17 cellular contexts compared by ENCODE assay signal in genomic region chr15:96362759-96363678, GRCh38. TPM values are rescaled to one million over a fixed set of nuclear protein-coding genes. Genes with fewer than 3 reads are reported as not detected.
DNase-seq lines count a peak whose midpoint lies in the region; ATAC-seq and TF ChIP-seq lines count a peak whose summit lies in the region.
"Had no signal": no experiment of that assay in that cellular context is flagged by ENCODE, and none has a peak within 500 bp of the region (broad histone marks: within the 10 kb centered on the region; RNA-seq: fewer than 3 reads in every experiment).

No MANE protein-coding gene starts in this region.

- H3K4me1 Mint-ChIP-seq in activated CD8-positive, alpha-beta T cell treated with anti-CD3 and anti-CD28 coated beads, Interleukin-2, amount 10 ng/mL, durations not matched to agents 7 days and 5 days (ENCODE audit: low read depth): peaks cover 8% of the 10 kb centered on the region
- H3K4me1 Mint-ChIP-seq in activated CD8-positive, alpha-beta T cell treated with anti-CD3 and anti-CD28 coated beads for 36 hours (ENCODE audit: low read depth): peaks cover 4% of the 10 kb centered on the region

- ATAC-seq in activated CD8-positive, alpha-beta T cell treated with anti-CD3 and anti-CD28 coated beads, Interleukin-2, amount 10 ng/mL, durations not matched to agents 7 days and 5 days: no peak
- ATAC-seq in activated CD8-positive, alpha-beta T cell treated with anti-CD3 and anti-CD28 coated beads for 36 hours: no peak
- ATAC-seq in HG02973 (IDR thresholded peaks at IDR 0.05; ENCODE audit: unreplicated experiment) (no peak), mucosa of descending colon (no peak)
- ATAC-seq: HCT116, T-helper 17 cell had no signal

- peak overlapping the region; percentile 45 for H3K27ac Mint-ChIP-seq in activated CD8-positive, alpha-beta T cell treated with anti-CD3 and anti-CD28 coated beads, Interleukin-2, amount 10 ng/mL, durations not matched to agents 7 days and 5 days
- no peak overlapping the region for H3K27ac Mint-ChIP-seq in activated CD8-positive, alpha-beta T cell treated with anti-CD3 and anti-CD28 coated beads for 36 hours
- H3K27ac Mint-ChIP-seq: activated CD4-positive, alpha-beta memory T cell treated with anti-CD3 and anti-CD28 coated beads for 36 hours; mesothelial cell of epicardium; T-helper 17 cell had no signal

- DNase-seq in activated CD8-positive, alpha-beta T cell treated with anti-CD3 and anti-CD28 coated beads, Interleukin-2, amount 10 ng/mL, durations not matched to agents 7 days and 5 days: no peak
- no peak for DNase-seq in activated CD8-positive, alpha-beta T cell treated with anti-CD3 and anti-CD28 coated beads for 36 hours
- peak; percentile 54 for DNase-seq in NCI-H69 (lab: John Stamatoyannopoulos, UW)
- DNase-seq in stomach: peak; percentile 46
- DNase-seq in NCI-H1092 treated with DMSO at 0.1 percent for 48 hours (lab: John Stamatoyannopoulos, UW): no peak
- DNase-seq in mucosa of descending colon: no peak
- DNase-seq: activated CD4-positive, alpha-beta memory T cell treated with anti-CD3 and anti-CD28 coated beads for 36 hours; activated effector memory CD4-positive, alpha-beta T cell treated with Interleukin-2 at 50 U/mL for 16 hours; Caco-2; dermis blood vessel endothelial cell; MM.1S; T-helper 17 cell had no signal

- H3K36me3 Mint-ChIP-seq in activated CD8-positive, alpha-beta T cell treated with anti-CD3 and anti-CD28 coated beads, Interleukin-2, amount 10 ng/mL, durations not matched to agents 7 days and 5 days (ENCODE audit: low read depth): peaks cover 13% of the 10 kb centered on the region
- H3K36me3 Mint-ChIP-seq in activated CD8-positive, alpha-beta T cell treated with anti-CD3 and anti-CD28 coated beads for 36 hours (ENCODE audit: low read depth): peaks cover 2% of the 10 kb centered on the region

- H3K4me3 ChIP-seq in iPS-15b (ENCODE audit: low read depth, low read length) (peak overlapping the region; percentile 8), stomach (peak overlapping the region in 3 of 4 donors; percentile 8 to 15 (median 10)), mucosa of descending colon (no peak overlapping the region)
- H3K4me3 ChIP-seq: prostate gland had no signal

- H3K27ac ChIP-seq in stomach: peak overlapping the region; percentile 10 to 97 (median 96)
- H3K27ac ChIP-seq: prostate gland had no signal

- TF ChIP-seq EP300 in stomach (IDR thresholded peaks at IDR 0.05): no peak

- H3K4me1 ChIP-seq in iPS-15b (ENCODE audit: control insufficient read depth, insufficient read depth, low read length) (peaks cover 14% of the 10 kb centered on the region), stomach (peaks cover 11 to 73% (median 44%) of the 10 kb centered on the region in 4 donors), mucosa of descending colon (ENCODE audit: low read depth) (peaks cover 10% of the 10 kb centered on the region)
- H3K4me1 ChIP-seq: Caco-2, prostate gland had no signal

- TF ChIP-seq CTCF in activated CD8-positive, alpha-beta T cell treated with anti-CD3 and anti-CD28 coated beads for 36 hours (IDR thresholded peaks at IDR 0.05): no peak
- no peak for TF ChIP-seq CTCF in stomach (IDR thresholded peaks at IDR 0.05)
- TF ChIP-seq CTCF in mucosa of descending colon (IDR thresholded peaks at IDR 0.05): no peak

- no peaks in the 10 kb centered on the region for H3K9me3 ChIP-seq in iPS-15b (ENCODE audit: control insufficient read depth, insufficient read depth, low read length)
- H3K9me3 ChIP-seq in stomach: no peaks in the 10 kb centered on the region
- H3K9me3 ChIP-seq in mucosa of descending colon: no peaks in the 10 kb centered on the region
- H3K9me3 ChIP-seq: Caco-2, prostate gland had no signal

- CTCF ChIA-PET in activated CD8-positive, alpha-beta T cell treated with anti-CD3 and anti-CD28 coated beads, Interleukin-2, amount 10 ng/mL, durations not matched to agents 7 days and 5 days (lab: Charles Lee): interaction anchor here (1.1 to 1.4 kb wide), 2 partner anchors 36 to 48 kb away, joined by 3 to 5 read pairs; no protein-coding TSS in a partner anchor
- CTCF ChIA-PET in activated CD8-positive, alpha-beta T cell treated with anti-CD3 and anti-CD28 coated beads for 36 hours (lab: Charles Lee): interaction anchor here (0.6 kb wide), 1 partner anchor 42 kb away, joined by 3 read pairs; no protein-coding TSS in a partner anchor

- WGBS in stomach, 5 donors: 40 to 69% (median 44%) methylated on average over 37 of the region's 37 CpGs

- POLR2A ChIA-PET in activated CD8-positive, alpha-beta T cell treated with anti-CD3 and anti-CD28 coated beads, Interleukin-2, amount 10 ng/mL, durations not matched to agents 7 days and 5 days (lab: Charles Lee): no interaction called here
- POLR2A ChIA-PET in activated CD8-positive, alpha-beta T cell treated with anti-CD3 and anti-CD28 coated beads for 36 hours (lab: Charles Lee): no interaction called here

- TF ChIP-seq POLR2A in stomach (IDR thresholded peaks at IDR 0.05): no peak

- peak overlapping the region; percentile 9 for H3K4me3 Mint-ChIP-seq in activated CD8-positive, alpha-beta T cell treated with anti-CD3 and anti-CD28 coated beads, Interleukin-2, amount 10 ng/mL, durations not matched to agents 7 days and 5 days
- H3K4me3 Mint-ChIP-seq in activated CD8-positive, alpha-beta T cell treated with anti-CD3 and anti-CD28 coated beads for 36 hours: no peak overlapping the region
- H3K4me3 Mint-ChIP-seq: activated CD4-positive, alpha-beta memory T cell treated with anti-CD3 and anti-CD28 coated beads for 36 hours; mesothelial cell of epicardium; T-helper 17 cell had no signal

- intact Hi-C loops in activated CD8-positive, alpha-beta T cell treated with anti-CD3 and anti-CD28 coated beads for 36 hours (cut with micrococcal nuclease): loop anchor here (5.0 kb wide), 2 partner anchors 36 to 54 kb away; no protein-coding TSS in a partner anchor
- intact Hi-C loops in stomach (cut with DNase I; ENCODE audit: low total_unique reads) (no loop called here), mucosa of descending colon (cut with DNase I, micrococcal nuclease) (no loop called here)

- no peaks in the 10 kb centered on the region for H3K9me3 Mint-ChIP-seq in activated CD8-positive, alpha-beta T cell treated with anti-CD3 and anti-CD28 coated beads, Interleukin-2, amount 10 ng/mL, durations not matched to agents 7 days and 5 days (ENCODE audit: insufficient read depth)
- H3K9me3 Mint-ChIP-seq in activated CD8-positive, alpha-beta T cell treated with anti-CD3 and anti-CD28 coated beads for 36 hours: no peaks in the 10 kb centered on the region
- H3K9me3 Mint-ChIP-seq: mesothelial cell of epicardium had no signal

- peaks cover 97% of the 10 kb centered on the region for H3K27me3 ChIP-seq in iPS-15b (ENCODE audit: control insufficient read depth, insufficient read depth, low read length)
- peaks cover 0 to 81% (median 23%) of the 10 kb centered on the region in 3 donors for H3K27me3 ChIP-seq in stomach

- H3K36me3 ChIP-seq in iPS-15b (ENCODE audit: control insufficient read depth, insufficient read depth, low read length) (no peaks in the 10 kb centered on the region), stomach (no peaks in the 10 kb centered on the region), mucosa of descending colon (ENCODE audit: low read depth) (no peaks in the 10 kb centered on the region)
- H3K36me3 ChIP-seq: prostate gland had no signal

- H3K9ac ChIP-seq in iPS-15b (ENCODE audit: low read depth, low read length): no peak overlapping the region

- H3K27me3 Mint-ChIP-seq in activated CD8-positive, alpha-beta T cell treated with anti-CD3 and anti-CD28 coated beads, Interleukin-2, amount 10 ng/mL, durations not matched to agents 7 days and 5 days (ENCODE audit: low read depth): peaks cover 88% of the 10 kb centered on the region
- peaks cover 75% of the 10 kb centered on the region for H3K27me3 Mint-ChIP-seq in activated CD8-positive, alpha-beta T cell treated with anti-CD3 and anti-CD28 coated beads for 36 hours

RNA-seq across cellular contexts. Expression of gene NR2F2, which starts 32.5 kb away (rescaled TPM):
- not detected for total RNA-seq in activated CD8-positive, alpha-beta T cell treated with anti-CD3 and anti-CD28 coated beads, Interleukin-2, amount 10 ng/mL, durations not matched to agents 7 days and 5 days
- total RNA-seq in activated CD8-positive, alpha-beta T cell treated with anti-CD3 and anti-CD28 coated beads for 36 hours: not detected
- total RNA-seq in stomach (10 to 100 TPM; 36.8 to 96.2 (median 63.0) TPM), mucosa of descending colon (10 to 100 TPM; 31.9 to 79.3 (median 36.8) TPM)
- polyA plus RNA-seq in stomach: 10 to 100 TPM; 30.9 to 47.4 (median 39.7) TPM
- total RNA-seq: activated CD4-positive, alpha-beta memory T cell treated with anti-CD3 and anti-CD28 coated beads for 36 hours; T-helper 17 cell had no signal

Comparison
In these comparisons a context has a peak if more than half of its experiments do, and no peak if none do; other contexts are left out.
1. DNase-seq: peak in NCI-H69 (single experiment) and stomach (single experiment); none in activated CD8-positive, alpha-beta T cell treated with anti-CD3 and anti-CD28 coated beads, Interleukin-2, amount 10 ng/mL, durations not matched to agents 7 days and 5 days (single experiment), activated CD8-positive, alpha-beta T cell treated with anti-CD3 and anti-CD28 coated beads for 36 hours (single experiment), NCI-H1092 treated with DMSO at 0.1 percent for 48 hours (single experiment) and mucosa of descending colon (0 of 3).
2. RNA of gene NR2F2, which starts 32.5 kb away (total RNA-seq): 36.8 to 96.2 TPM in stomach and 31.9 to 79.3 TPM in mucosa of descending colon; not detected in activated CD8-positive, alpha-beta T cell treated with anti-CD3 and anti-CD28 coated beads, Interleukin-2, amount 10 ng/mL, durations not matched to agents 7 days and 5 days and not detected in activated CD8-positive, alpha-beta T cell treated with anti-CD3 and anti-CD28 coated beads for 36 hours; every median in the first group is over 10 times any median in the second.